12 cellular contexts compared by ENCODE assay signal in the genomic region with DNA sequence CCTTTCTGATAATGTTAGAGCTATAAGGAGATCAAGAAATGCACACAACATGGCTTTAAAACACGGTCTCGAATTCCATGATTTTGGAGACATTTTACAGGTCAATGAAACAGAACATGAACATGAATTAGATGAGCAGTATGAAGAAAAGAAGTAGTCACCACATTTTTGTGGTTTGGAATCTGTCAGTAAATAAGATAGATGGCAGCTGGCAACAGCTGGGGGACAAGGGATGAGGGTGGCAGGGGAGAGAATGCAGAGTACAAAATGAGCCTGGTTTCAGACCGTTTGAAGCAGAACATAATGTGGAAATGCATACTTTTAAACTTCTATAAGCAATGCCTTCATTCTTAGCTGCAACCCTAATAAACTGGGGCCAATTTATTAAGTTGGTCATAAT.
DNase-seq lines count a peak whose midpoint lies in the region; TF ChIP-seq lines count a peak whose summit lies in the region.
"Had no signal": no experiment of that assay in that cellular context is flagged by ENCODE, and none has a peak within 500 bp of the region (broad histone marks: within the 10 kb centered on the region; RNA-seq: fewer than 3 reads in every experiment).

No MANE protein-coding gene starts in this region.

- H3K36me3 Mint-ChIP-seq in MCF 10A (ENCODE audit: insufficient read depth, unreplicated experiment), result peaks cover 24% of the 10 kb centered on the region

- POLR2A ChIA-PET in MCF 10A (lab: Yijun Ruan, JAX), result no interaction called here

- H3K9me3 Mint-ChIP-seq in MCF 10A (ENCODE audit: unreplicated experiment), result no peaks in the 10 kb centered on the region

- TF ChIP-seq CTCF in MCF 10A (IDR thresholded peaks at IDR 0.05; ENCODE audit: unreplicated experiment) (no peak), breast epithelium (IDR thresholded peaks at IDR 0.05) (no peak), fibroblast of lung (conservative IDR thresholded peaks at IDR 0.05 in 1 of 2, IDR thresholded peaks at IDR 0.05 in 1 of 2; ENCODE audit: low read depth in 1 of 2, low read length in 2 of 2) (no peak), tibial artery (IDR thresholded peaks at IDR 0.05) (no peak), WERI-Rb-1 (IDR thresholded peaks at IDR 0.05; ENCODE audit: low read depth, low read length) (no peak), prostate gland (IDR thresholded peaks at IDR 0.05) (no peak)

- peaks cover 15% of the 10 kb centered on the region for H3K4me1 Mint-ChIP-seq in MCF 10A (ENCODE audit: insufficient read depth, unreplicated experiment)

- no peaks in the 10 kb centered on the region for H3K27me3 ChIP-seq in breast epithelium
- no peaks in the 10 kb centered on the region for H3K27me3 ChIP-seq in fibroblast of lung (ENCODE audit: control insufficient read depth, insufficient read depth, low read length)
- H3K27me3 ChIP-seq in tibial artery, result no peaks in the 10 kb centered on the region
- H3K27me3 ChIP-seq in WERI-Rb-1 (ENCODE audit: insufficient read depth, low read depth, severe bottlenecking), result no peaks in the 10 kb centered on the region
- no peaks in the 10 kb centered on the region for H3K27me3 ChIP-seq in prostate gland (replicated peaks; ENCODE audit: insufficient read depth)

- no peaks in the 10 kb centered on the region for H3K27me3 Mint-ChIP-seq in MCF 10A (ENCODE audit: insufficient read depth, unreplicated experiment)

- H3K4me3 Mint-ChIP-seq in MCF 10A (ENCODE audit: unreplicated experiment), result no peak overlapping the region

- peak overlapping the region; percentile 48 for H3K4me2 ChIP-seq in fibroblast of lung (ENCODE audit: extremely low read depth, insufficient read depth, low read length)

- H3K4me3 ChIP-seq in breast epithelium (no peak overlapping the region), fibroblast of lung (replicated peaks in 1 of 4; ENCODE audit: control extremely low read depth in 1 of 4, insufficient read depth in 1 of 4, low read depth in 3 of 4, low read length in 4 of 4) (no peak overlapping the region), tibial artery (no peak overlapping the region), WERI-Rb-1 (ENCODE audit: low read depth, low read length) (no peak overlapping the region), prostate gland (no peak overlapping the region)
- H3K4me3 ChIP-seq: skin epidermis had no signal

- H3K9me3 ChIP-seq in breast epithelium (no peaks in the 10 kb centered on the region), fibroblast of lung (ENCODE audit: control insufficient read depth, insufficient read depth, low read depth, low read length) (no peaks in the 10 kb centered on the region), tibial artery (no peaks in the 10 kb centered on the region), WERI-Rb-1 (ENCODE audit: severe bottlenecking) (no peaks in the 10 kb centered on the region), prostate gland (no peaks in the 10 kb centered on the region)

- H3K4me1 ChIP-seq in breast epithelium (no peaks in the 10 kb centered on the region), fibroblast of lung (ENCODE audit: control insufficient read depth, extremely low read depth, insufficient read depth, low read length) (peaks cover 5% of the 10 kb centered on the region), tibial artery (peaks cover 0 to 36% (median 12%) of the 10 kb centered on the region in 4 donors), prostate gland (replicated peaks) (no peaks in the 10 kb centered on the region)

- H4K20me1 ChIP-seq in fibroblast of lung (ENCODE audit: control insufficient read depth, extremely low read depth, insufficient read depth, low read length), result no peaks in the 10 kb centered on the region

- H3K9ac ChIP-seq in fibroblast of lung (ENCODE audit: insufficient read depth, low read length), result no peak overlapping the region

- peak; percentile 58 for DNase-seq in MCF 10A (ENCODE audit: unreplicated experiment)
- DNase-seq in breast epithelium (ENCODE audit: low spot score in 2 of 2), result no peak
- peak; percentile 28 for DNase-seq in NCI-H226
- peak; percentile 75 to 84 for DNase-seq in fibroblast of lung (ENCODE audit: low read depth in 2 of 2)
- DNase-seq in tibial artery, result no peak
- DNase-seq in epidermal melanocyte (ENCODE audit: insufficient read length, low spot score), result no peak
- DNase-seq in WERI-Rb-1, result no peak
- no peak for DNase-seq in prostate gland (ENCODE audit: low spot score)
- DNase-seq: glutamatergic neuron; NCI-H774; stimulated activated CD8-positive, alpha-beta memory T cell treated with anti-CD3 and anti-CD28 coated beads, Interleukin-4, amount 100 ng/mL, for 48 hours had no signal

- H3K27ac Mint-ChIP-seq in MCF 10A (ENCODE audit: low read depth, unreplicated experiment), result peak overlapping the region; percentile 43

- WGBS in prostate gland, result 33% methylated on average over 3 of the region's 3 CpGs

- H2AFZ ChIP-seq in fibroblast of lung (ENCODE audit: low read length), result no peak overlapping the region

- H3K27ac ChIP-seq in breast epithelium, result no peak overlapping the region
- no peak overlapping the region for H3K27ac ChIP-seq in fibroblast of lung (ENCODE audit: insufficient read depth, low read length)
- H3K27ac ChIP-seq in tibial artery, result peak overlapping the region; percentile 6 to 11
- H3K27ac ChIP-seq in WERI-Rb-1, result no peak overlapping the region
- H3K27ac ChIP-seq in prostate gland, result no peak overlapping the region
- H3K27ac ChIP-seq: skin epidermis had no signal

- intact Hi-C loops in MCF 10A (cut with micrococcal nuclease) (no loop called here), breast epithelium (cut with DNase I; ENCODE audit: low total_unique reads) (no loop called here), tibial artery (cut with DNase I; ENCODE audit: low total_unique reads) (no loop called here), prostate gland (cut with DNase I) (no loop called here)

- BruUV-seq in MCF 10A (replicated peaks; lab: Mats Ljungman, UMichigan), result no TSS peak

- CTCF ChIA-PET in MCF 10A (lab: Yijun Ruan, JAX), result no interaction called here

- TF ChIP-seq POLR2A in breast epithelium (IDR thresholded peaks at IDR 0.05) (no peak), prostate gland (IDR thresholded peaks at IDR 0.05) (no peak)

- no peaks in the 10 kb centered on the region for H3K36me3 ChIP-seq in breast epithelium
- H3K36me3 ChIP-seq in fibroblast of lung (ENCODE audit: control insufficient read depth, insufficient read depth, low read length), result no peaks in the 10 kb centered on the region
- peaks cover 0 to 16% (median 13%) of the 10 kb centered on the region in 3 donors for H3K36me3 ChIP-seq in tibial artery
- H3K36me3 ChIP-seq in WERI-Rb-1, result peaks cover 3% of the 10 kb centered on the region; the same call in 1 of the 2 replicates
- H3K36me3 ChIP-seq in prostate gland, result no peaks in the 10 kb centered on the region

- H3K79me2 ChIP-seq in fibroblast of lung (ENCODE audit: control insufficient read depth, insufficient read depth, low read length), result no peaks in the 10 kb centered on the region

Comparison
In these comparisons a context has a peak if more than half of its experiments do, and no peak if none do; other contexts are left out.
1. DNase-seq: peak in MCF 10A (single experiment), NCI-H226 (single experiment) and fibroblast of lung (2 of 2); none in breast epithelium (0 of 2), tibial artery (0 of 2), epidermal melanocyte (single experiment), WERI-Rb-1 (single experiment) and prostate gland (single experiment).
2. H3K27ac ChIP-seq: peak in tibial artery (2 of 2); none in breast epithelium (0 of 2), fibroblast of lung (single experiment), WERI-Rb-1 (single experiment) and prostate gland (0 of 2).